Comparison of ENCODE assay signal across 9 cellular contexts in the genomic region with DNA sequence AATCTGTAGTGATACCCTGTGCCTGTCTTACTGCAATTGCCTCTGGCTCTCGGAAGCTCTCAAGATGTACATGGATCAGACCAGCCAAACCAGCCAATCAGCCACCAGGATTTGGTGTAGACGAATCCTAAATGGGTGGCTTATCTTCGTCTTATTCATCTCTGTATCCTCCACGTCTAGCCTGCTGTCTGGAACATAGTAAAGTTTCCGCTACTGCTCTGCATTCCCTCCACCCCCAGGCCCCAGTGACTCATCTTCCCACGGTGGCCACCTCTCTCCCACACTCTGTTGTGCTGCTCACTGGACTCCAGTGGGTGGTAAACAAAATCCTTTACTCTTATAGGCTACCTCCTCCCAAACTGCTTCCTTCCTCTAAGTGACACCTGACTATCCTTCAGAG. TPM values are rescaled to one million over a fixed set of nuclear protein-coding genes. Genes with fewer than 3 reads are reported as not detected.
DNase-seq lines count a peak whose midpoint lies in the region; ATAC-seq, FAIRE-seq and TF ChIP-seq lines count a peak whose summit lies in the region.
"Had no signal": no experiment of that assay in that cellular context is flagged by ENCODE, and none has a peak within 500 bp of the region (broad histone marks: within the 10 kb centered on the region; RNA-seq: fewer than 3 reads in every experiment).

No MANE protein-coding gene starts in this region.

- no peak for TF ChIP-seq EP300 in esophagus muscularis mucosa (IDR thresholded peaks at IDR 0.05)

- FAIRE-seq in GM12892 (lab: Jason Lieb, UNC): no peak
- FAIRE-seq: islet of Langerhans had no signal

- ATAC-seq in activated CD8-positive, alpha-beta T cell treated with anti-CD3 and anti-CD28 coated beads for 36 hours: peak; percentile 80
- no peak for ATAC-seq in GM21723 (IDR thresholded peaks at IDR 0.05; ENCODE audit: unreplicated experiment)

- peak overlapping the region; percentile 42 for H3K4me2 ChIP-seq in GM23248 (ENCODE audit: unreplicated experiment)

- H3K27ac Mint-ChIP-seq in activated CD8-positive, alpha-beta T cell treated with anti-CD3 and anti-CD28 coated beads for 36 hours: peak overlapping the region; percentile 68

- H3K36me3 Mint-ChIP-seq in activated CD8-positive, alpha-beta T cell treated with anti-CD3 and anti-CD28 coated beads for 36 hours (ENCODE audit: low read depth): peaks cover 53% of the 10 kb centered on the region

- no peak for TF ChIP-seq POLR2A in esophagus muscularis mucosa (IDR thresholded peaks at IDR 0.05; ENCODE audit: low read depth)
- no peak for TF ChIP-seq POLR2A in GM12892 (IDR thresholded peaks at IDR 0.05; ENCODE audit: low read depth, low read length)

- no peak overlapping the region for H2AFZ ChIP-seq in GM23248

- H4K20me1 ChIP-seq in GM23248 (ENCODE audit: insufficient read depth): no peaks in the 10 kb centered on the region

- peak overlapping the region; percentile 28; the same call in 1 of the 2 replicates for H3K9ac ChIP-seq in GM23248

- peak overlapping the region; percentile 65 for H3K27ac ChIP-seq in GM23248
- peak overlapping the region in 3 of 4 donors; percentile 50 to 74 (median 58) for H3K27ac ChIP-seq in esophagus muscularis mucosa (replicated peaks in 1 of 4)

- DNase-seq in GM23248 (peak; percentile 87), esophagus muscularis mucosa (ENCODE audit: extremely low spot score) (no peak), NAMALWA (ENCODE audit: low spot score) (no peak), GM12892 (ENCODE audit: insufficient read length) (no peak), NCI-H774 (lab: John Stamatoyannopoulos, UW) (no peak)
- DNase-seq in activated CD8-positive, alpha-beta T cell treated with anti-CD3 and anti-CD28 coated beads for 36 hours: peak; percentile 75
- DNase-seq in stimulated activated CD4-positive, alpha-beta T cell treated with anti-CD3 and anti-CD28 coated beads, Interleukin-15, amount 100 ng/mL, for 48 hours (ENCODE audit: low read depth in 2 of 2): peak; percentile 38 to 66

- no peaks in the 10 kb centered on the region for H3K9me3 Mint-ChIP-seq in activated CD8-positive, alpha-beta T cell treated with anti-CD3 and anti-CD28 coated beads for 36 hours

- H3K4me1 ChIP-seq in GM23248 (ENCODE audit: insufficient read depth): peaks cover 11% of the 10 kb centered on the region
- peaks cover 0 to 17% (median 10%) of the 10 kb centered on the region in 4 donors for H3K4me1 ChIP-seq in esophagus muscularis mucosa

- peaks cover 41% of the 10 kb centered on the region for H3K4me1 Mint-ChIP-seq in activated CD8-positive, alpha-beta T cell treated with anti-CD3 and anti-CD28 coated beads for 36 hours (ENCODE audit: low read depth)

- no peak for TF ChIP-seq CTCF in activated CD8-positive, alpha-beta T cell treated with anti-CD3 and anti-CD28 coated beads for 36 hours (IDR thresholded peaks at IDR 0.05)
- TF ChIP-seq CTCF in esophagus muscularis mucosa (IDR thresholded peaks at IDR 0.05): no peak

- H3K9me3 ChIP-seq in GM23248 (ENCODE audit: low read depth) (no peaks in the 10 kb centered on the region), esophagus muscularis mucosa (no peaks in the 10 kb centered on the region)

- H3K36me3 ChIP-seq in GM23248 (ENCODE audit: low read depth) (no peaks in the 10 kb centered on the region), esophagus muscularis mucosa (peaks cover 0 to 15% (median 7%) of the 10 kb centered on the region in 4 donors)

- POLR2A ChIA-PET in activated CD8-positive, alpha-beta T cell treated with anti-CD3 and anti-CD28 coated beads for 36 hours (lab: Charles Lee): interaction anchor here (0.6 to 1.4 kb wide), 3 partner anchors 12 to 38 kb away, joined by 3 to 4 read pairs (median 3); partner anchors contain the start of gene SEPTIN6

- H3K79me2 ChIP-seq in GM23248 (ENCODE audit: insufficient read depth): no peaks in the 10 kb centered on the region

- peaks cover 16% of the 10 kb centered on the region; the same call in 1 of the 2 replicates for H3F3A ChIP-seq in GM23248 (ENCODE audit: insufficient read depth)

- in situ Hi-C loops in GM23248 (cut with MboI): no loop called here

- 9 to 10% methylated on average over 4 to 6 of the region's 6 CpGs for WGBS in GM23248 (ENCODE audit: low coverage in 1 of 2, low lambda C conversion rate in 2 of 2, missing lambda C conversion rate in 2 of 2), 2 experiments
- 44% methylated on average over 6 of the region's 6 CpGs for WGBS in esophagus muscularis mucosa

- CTCF ChIA-PET in activated CD8-positive, alpha-beta T cell treated with anti-CD3 and anti-CD28 coated beads for 36 hours (lab: Charles Lee): no interaction called here

- intact Hi-C loops in activated CD8-positive, alpha-beta T cell treated with anti-CD3 and anti-CD28 coated beads for 36 hours (cut with micrococcal nuclease): no loop called here
- intact Hi-C loops in esophagus muscularis mucosa (cut with DNase I): loop anchor here (2.0 kb wide), 1 partner anchor 76 kb away; no protein-coding TSS in a partner anchor

- peak overlapping the region; percentile 28 for H3K4me3 Mint-ChIP-seq in activated CD8-positive, alpha-beta T cell treated with anti-CD3 and anti-CD28 coated beads for 36 hours

- no peaks in the 10 kb centered on the region for H3K27me3 Mint-ChIP-seq in activated CD8-positive, alpha-beta T cell treated with anti-CD3 and anti-CD28 coated beads for 36 hours

- H3K9me2 ChIP-seq in GM23248 (ENCODE audit: insufficient read depth): no peaks in the 10 kb centered on the region

- H3K4me3 ChIP-seq in GM23248 (no peak overlapping the region), esophagus muscularis mucosa (no peak overlapping the region)

- H3K27me3 ChIP-seq in GM23248 (replicated peaks; ENCODE audit: insufficient read depth): no peaks in the 10 kb centered on the region
- H3K27me3 ChIP-seq in esophagus muscularis mucosa: peaks cover 0 to 3% (median 0%) of the 10 kb centered on the region in 4 donors

RNA-seq across cellular contexts. Expression of gene SEPTIN6, which starts 37.8 kb away (rescaled TPM):
- 22.2 and 23.8 TPM in 2 replicates for total RNA-seq in GM23248 (2014; rRNA removed; shearing (Covaris generic))
- polyA plus RNA-seq in GM23248 (2016; fragmentation: Nextera tagmentation; extraction: Ambion mirVana): 20.6 and 23.9 TPM in 2 replicates
- 100 to 1,000 TPM; 205 to 209 TPM for total RNA-seq in activated CD8-positive, alpha-beta T cell treated with anti-CD3 and anti-CD28 coated beads for 36 hours
- total RNA-seq in esophagus muscularis mucosa: 10 to 100 TPM; 51.5 to 67.2 (median 60.5) TPM
- polyA plus RNA-seq in GM12892 (2012; ENCODE audit: missing spikeins): 135 TPM

RNA-seq across cellular contexts. Expression of gene NKRF, which starts 48.9 kb away (rescaled TPM):
- 3.8 TPM in 2 replicates for total RNA-seq in GM23248 (2014; rRNA removed; shearing (Covaris generic))
- 2.5 and 3.3 TPM in 2 replicates for polyA plus RNA-seq in GM23248 (2016; fragmentation: Nextera tagmentation; extraction: Ambion mirVana)
- 10 to 100 TPM; 22.3 to 23.5 TPM for total RNA-seq in activated CD8-positive, alpha-beta T cell treated with anti-CD3 and anti-CD28 coated beads for 36 hours
- total RNA-seq in esophagus muscularis mucosa: 1 to 10 TPM; 3.3 to 6.7 (median 5.3) TPM
- polyA plus RNA-seq in GM12892 (2012; ENCODE audit: missing spikeins): 12.5 TPM

Comparison
In these comparisons a context has a peak if more than half of its experiments do, and no peak if none do; other contexts are left out.
1. DNase-seq: peak in GM23248 (single experiment), activated CD8-positive, alpha-beta T cell treated with anti-CD3 and anti-CD28 coated beads for 36 hours (single experiment) and stimulated activated CD4-positive, alpha-beta T cell treated with anti-CD3 and anti-CD28 coated beads, Interleukin-15, amount 100 ng/mL, for 48 hours (2 of 2); none in esophagus muscularis mucosa (single experiment), NAMALWA (single experiment), GM12892 (single experiment) and NCI-H774 (single experiment).